Comparison of ENCODE assay signal across 17 cellular contexts in the genomic region with DNA sequence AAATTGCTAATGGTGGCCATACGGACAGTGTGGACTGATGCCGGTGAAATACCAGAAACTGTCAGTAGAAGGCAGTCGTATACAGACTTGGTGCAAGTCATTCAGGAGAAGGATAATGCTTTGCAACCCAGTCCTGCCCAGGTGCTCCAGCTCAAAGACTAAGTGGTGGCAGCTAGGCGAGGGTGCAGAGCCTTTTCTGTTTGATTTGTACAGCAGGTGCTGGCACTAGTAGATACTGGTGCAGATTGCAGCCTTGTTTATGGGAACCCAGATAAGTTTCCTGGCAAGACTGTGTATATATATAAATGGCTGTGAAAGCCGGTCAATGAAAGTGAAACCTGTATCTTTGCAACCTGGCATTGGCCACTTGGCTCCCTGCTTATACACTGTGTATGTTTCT.
"Had no signal": no experiment of that assay in that cellular context is flagged by ENCODE, and none has a peak within 500 bp of the region (broad histone marks: within the 10 kb centered on the region; RNA-seq: fewer than 3 reads in every experiment).

No MANE protein-coding gene starts in this region.

- H3K36me3 Mint-ChIP-seq: activated CD4-positive, alpha-beta memory T cell treated with anti-CD3 and anti-CD28 coated beads for 36 hours; activated naive CD8-positive, alpha-beta T cell; stimulated activated naive B cell treated with anti-CD40 and anti-IgM and Interleukin-4, amounts not matched to agents 10 μg/mL and 1 μg/mL and 100 μg/mL, for 72 hours had no signal

- H3K4me1 Mint-ChIP-seq: naive thymus-derived CD8-positive, alpha-beta T cell; stimulated activated naive B cell treated with anti-CD40 and anti-IgM and Interleukin-4, amounts not matched to agents 10 μg/mL and 1 μg/mL and 100 μg/mL, for 72 hours had no signal

- H3K4me1 ChIP-seq: esophagus muscularis mucosa, parathyroid adenoma, spleen had no signal

- H3K36me3 ChIP-seq: esophagus muscularis mucosa, spleen, thyroid gland had no signal

- H3K27me3 Mint-ChIP-seq: activated CD4-positive, alpha-beta memory T cell treated with anti-CD3 and anti-CD28 coated beads for 36 hours; activated naive CD8-positive, alpha-beta T cell; naive thymus-derived CD8-positive, alpha-beta T cell; stimulated activated naive B cell treated with anti-CD40 and anti-IgM and Interleukin-4, amounts not matched to agents 10 μg/mL and 1 μg/mL and 100 μg/mL, for 72 hours had no signal

- H3K27ac ChIP-seq: esophagus muscularis mucosa, hepatocyte, parathyroid adenoma, spleen, thyroid gland had no signal

- DNase-seq: activated CD4-positive, alpha-beta memory T cell treated with anti-CD3 and anti-CD28 coated beads for 36 hours; activated CD4-positive, alpha-beta T cell treated with anti-CD3 and anti-CD28 coated beads for 4 hours; activated gamma-delta T cell treated with Interleukin-2 at 50 U/mL for 16 hours; activated T-cell treated with anti-CD3 and anti-CD28 coated beads for 4 hours; dermis blood vessel endothelial cell; effector memory CD4-positive, alpha-beta T cell; mesenchymal stem cell; naive thymus-derived CD8-positive, alpha-beta T cell; spleen; stimulated activated naive B cell treated with anti-CD40 and anti-IgM and Interleukin-4, amounts not matched to agents 10 μg/mL and 1 μg/mL and 100 μg/mL, for 72 hours; thyroid gland had no signal

- H3K9ac ChIP-seq: parathyroid adenoma had no signal

- H3K27ac Mint-ChIP-seq: activated CD4-positive, alpha-beta memory T cell treated with anti-CD3 and anti-CD28 coated beads for 36 hours; activated naive CD8-positive, alpha-beta T cell; activated T-helper 1 cell treated with anti-CD3 and anti-CD28 coated beads, Interleukin-12 subunit alpha, Interleukin-12 subunit beta, Interleukin-2, Interleukin-4 antibody, amounts not matched to agents 30 ng/mL and 10 ng/mL and 1 ng/mL, durations not matched to agents 14 hours and 24 hours and 36 hours; naive thymus-derived CD8-positive, alpha-beta T cell; stimulated activated naive B cell treated with anti-CD40 and anti-IgM and Interleukin-4, amounts not matched to agents 10 μg/mL and 1 μg/mL and 100 μg/mL, for 72 hours had no signal

- H2AFZ ChIP-seq: hepatocyte, parathyroid adenoma had no signal

- H3K4me3 Mint-ChIP-seq: activated CD4-positive, alpha-beta memory T cell treated with anti-CD3 and anti-CD28 coated beads for 36 hours; activated naive CD8-positive, alpha-beta T cell; activated T-helper 1 cell treated with anti-CD3 and anti-CD28 coated beads, Interleukin-12 subunit alpha, Interleukin-12 subunit beta, Interleukin-2, Interleukin-4 antibody, amounts not matched to agents 30 ng/mL and 10 ng/mL and 1 ng/mL, durations not matched to agents 14 hours and 24 hours and 36 hours; naive thymus-derived CD8-positive, alpha-beta T cell; stimulated activated naive B cell treated with anti-CD40 and anti-IgM and Interleukin-4, amounts not matched to agents 10 μg/mL and 1 μg/mL and 100 μg/mL, for 72 hours had no signal

- H3K4me2 ChIP-seq: hepatocyte had no signal

- H3K4me3 ChIP-seq: esophagus muscularis mucosa, hepatocyte, spleen, thyroid gland had no signal

- H3K27me3 ChIP-seq: esophagus muscularis mucosa, hepatocyte, spleen, thyroid gland had no signal

- ATAC-seq: naive thymus-derived CD8-positive, alpha-beta T cell; sciatic nerve; stimulated activated naive B cell treated with anti-CD40 and anti-IgM and Interleukin-4, amounts not matched to agents 10 μg/mL and 1 μg/mL and 100 μg/mL, for 72 hours had no signal

- H3K79me2 ChIP-seq: hepatocyte, parathyroid adenoma had no signal

- H3K9me3 ChIP-seq: esophagus muscularis mucosa, thyroid gland had no signal
